Comparison of ENCODE assay signal across 25 cellular contexts in genomic region chr5:172189693-172190296, GRCh38. TPM values are rescaled to one million over a fixed set of nuclear protein-coding genes. Genes with fewer than 3 reads are reported as not detected.
DNase-seq lines count a peak whose midpoint lies in the region; ATAC-seq, FAIRE-seq and TF ChIP-seq lines count a peak whose summit lies in the region.
"Had no signal": no experiment of that assay in that cellular context is flagged by ENCODE, and none has a peak within 500 bp of the region (broad histone marks: within the 10 kb centered on the region; RNA-seq: fewer than 3 reads in every experiment).

No MANE protein-coding gene starts in this region.

- no peak overlapping the region for H2BK20ac ChIP-seq in IMR-90 (ENCODE audit: low read depth, low read length)
- H2BK20ac ChIP-seq in H1 (ENCODE audit: low read length): 0 out of 2 replicates have a peak overlapping the region, but pooled peaks have one; percentile 34

- peak overlapping the region; percentile 87 for H2AFZ ChIP-seq in IMR-90 (replicated peaks; ENCODE audit: low read length, poor library complexity)
- peak overlapping the region; percentile 80; the same call in 1 of the 2 replicates for H2AFZ ChIP-seq in H1 (ENCODE audit: low read length)
- H2AFZ ChIP-seq: GM23248 had no signal

- no peaks in the 10 kb centered on the region for H3K9me3 Mint-ChIP-seq in neural crest cell
- H3K9me3 Mint-ChIP-seq: stimulated activated naive CD8-positive, alpha-beta T cell treated with anti-CD3 and anti-CD28 coated beads, Interleukin-15, amount 100 ng/mL, for 72 hours had no signal

- H3K23ac ChIP-seq in IMR-90 (ENCODE audit: low read depth, low read length): no peak overlapping the region
- H3K23ac ChIP-seq in H1 (ENCODE audit: insufficient read length): no peak overlapping the region

- H3K4me2 ChIP-seq in BLaER1 treated with 17β-estradiol and CSF1 and Interleukin-3, amounts not matched to agents 10 nM and 100 nM: peak overlapping the region; percentile 52 to 99 (median 89); a peak in 20 of 22 replicates
- H3K4me2 ChIP-seq in IMR-90 (ENCODE audit: low read depth, low read length) (peak overlapping the region; percentile 80; the same call in 1 of the 2 replicates), H1 (ENCODE audit: insufficient read depth in 1 of 2, low read depth in 2 of 2, low read length in 2 of 2) (peak overlapping the region; percentile 68 to 86)

- TF ChIP-seq POLR2A in IMR-90 (IDR thresholded peaks at IDR 0.05; ENCODE audit: low read depth, low read length): no peak
- TF ChIP-seq POLR2A in H1 (IDR thresholded peaks at IDR 0.05; ENCODE audit: control extremely low read depth in 1 of 2, low read depth in 2 of 2, low read length in 2 of 2): no peak

- TF ChIP-seq CTCF in IMR-90 (conservative IDR thresholded peaks at IDR 0.05; ENCODE audit: low read depth, low read length): no peak
- TF ChIP-seq CTCF in H1 (IDR thresholded peaks at IDR 0.05; ENCODE audit: control extremely low read depth in 1 of 3, insufficient read depth in 1 of 3, low read depth in 1 of 3, low read length in 3 of 3): no peak
- TF ChIP-seq CTCF in neural crest cell (conservative IDR thresholded peaks at IDR 0.05): no peak

- H3K4me3 Mint-ChIP-seq in neural crest cell: peak overlapping the region; percentile 89
- H3K4me3 Mint-ChIP-seq: stimulated activated naive CD8-positive, alpha-beta T cell treated with anti-CD3 and anti-CD28 coated beads, Interleukin-15, amount 100 ng/mL, for 72 hours had no signal

- in situ Hi-C loops in IMR-90 (cut with MboI; ENCODE audit: low sequenced_read_pairs): loop anchor here (5.0 to 25.0 kb wide), 2 partner anchors 87 to 777 kb away; partner anchors contain the start of gene FGF18

- POLR2A ChIA-PET in IMR-90 (lab: Charles Lee; ENCODE audit: unreplicated experiment) (no interaction called here), H1 (lab: Charles Lee; ENCODE audit: partially characterized antibody) (interaction anchor here (0.6 to 4.9 kb wide), 8 partner anchors 11 to 162 kb away, joined by 3 to 27 read pairs (median 4); partner anchors contain the start of gene UBTD2)

- H4K91ac ChIP-seq in IMR-90 (ENCODE audit: insufficient read depth, low read depth, low read length) (peak overlapping the region; percentile 29; the same call in 1 of the 2 replicates), H1 (replicated peaks; ENCODE audit: insufficient read length, low read length) (peak overlapping the region; percentile 2)

- DNase-seq in IMR-90: no peak
- DNase-seq in H1 (ENCODE audit: low read depth in 1 of 2, low spot score in 2 of 2): no peak
- no peak for DNase-seq in neural crest cell (ENCODE audit: low read depth, low spot score)
- no peak for DNase-seq in NCI-H524 treated with DMSO at 0.1 percent for 48 hours (lab: John Stamatoyannopoulos, UW)
- no peak for DNase-seq in stimulated activated naive CD4-positive, alpha-beta T cell (lab: John Stamatoyannopoulos, UW)
- DNase-seq in activated CD4-positive, alpha-beta T cell treated with anti-CD3 and anti-CD28 coated beads for 48 hours: no peak
- DNase-seq: ACHN; activated naive CD4-positive, alpha-beta T cell treated with anti-CD3 and anti-CD28 coated beads, Interleukin-2, amount 50 U/mL, for 16 hours; Caco-2; effector CD4-positive, alpha-beta T cell; GM23248; NCI-H1436 treated with DMSO at 0.1 percent for 48 hours; NCI-H345; stimulated activated CD4-positive, alpha-beta T cell treated with anti-CD3 and anti-CD28 coated beads, Interleukin-15, amount 100 ng/mL, for 24 hours; stimulated activated naive CD8-positive, alpha-beta T cell treated with anti-CD3 and anti-CD28 coated beads, Interleukin-15, amount 100 ng/mL, for 72 hours; T-helper 9 cell had no signal

- peaks cover 6% of the 10 kb centered on the region for H3K9me1 ChIP-seq in IMR-90 (ENCODE audit: insufficient read depth, low read length)

- H2BK120ac ChIP-seq in IMR-90 (ENCODE audit: low read depth, low read length): no peak overlapping the region
- H2BK120ac ChIP-seq in H1 (replicated peaks; ENCODE audit: low read depth, low read length): no peak overlapping the region

- peak overlapping the region; percentile 11; the same call in 1 of the 2 replicates for H3K56ac ChIP-seq in IMR-90 (ENCODE audit: extremely low read depth, insufficient read depth, low read length)
- no peak overlapping the region for H3K56ac ChIP-seq in H1 (replicated peaks; ENCODE audit: insufficient read length, low read depth, low read length)

- H3K4me1 Mint-ChIP-seq in neural crest cell: peaks cover 47% of the 10 kb centered on the region

- H3K79me2 ChIP-seq in H1 (ENCODE audit: control insufficient read depth in 1 of 2, insufficient read depth in 2 of 2, low read length in 2 of 2): no peaks in the 10 kb centered on the region

- H3K18ac ChIP-seq in IMR-90 (ENCODE audit: low read depth, low read length) (no peak overlapping the region), H1 (ENCODE audit: extremely low read depth, low read length) (peak overlapping the region; percentile 62)

- peaks cover 5 to 28% (median 21%) of the 10 kb centered on the region in 10 experiments; a peak in 19 of 20 replicates for H3K4me1 ChIP-seq in BLaER1 treated with 17β-estradiol and CSF1 and Interleukin-3, amounts not matched to agents 10 nM and 100 nM
- peaks cover 11% of the 10 kb centered on the region for H3K4me1 ChIP-seq in IMR-90 (ENCODE audit: control insufficient read depth, insufficient read depth, low read length)
- peaks cover 0 to 4% (median 1%) of the 10 kb centered on the region in 4 experiments; a peak in 3 of 7 replicates for H3K4me1 ChIP-seq in H1 (replicated peaks in 1 of 4; ENCODE audit: control insufficient read depth in 3 of 4, insufficient read depth in 4 of 4, low read length in 3 of 4)

- peaks cover 11% of the 10 kb centered on the region for H3K27me3 Mint-ChIP-seq in neural crest cell (ENCODE audit: low read depth)

- H3K14ac ChIP-seq in IMR-90 (replicated peaks; ENCODE audit: low read depth, low read length) (0 out of 2 replicates have a peak overlapping the region, but pooled peaks have one; percentile 0), H1 (ENCODE audit: insufficient read length) (no peak overlapping the region)

- peak overlapping the region; percentile 92 for H2BK12ac ChIP-seq in H1 (ENCODE audit: low read depth, low read length)

- H3K27ac ChIP-seq in BLaER1 treated with 17β-estradiol and CSF1 and Interleukin-3, amounts not matched to agents 10 nM and 100 nM: no peak overlapping the region
- H3K27ac ChIP-seq in IMR-90 (ENCODE audit: insufficient read depth, low read length) (no peak overlapping the region), H1 (ENCODE audit: low read depth, low read length) (no peak overlapping the region)
- H3K27ac ChIP-seq: breast epithelium, GM23248, SJSA1 had no signal

- CTCF ChIA-PET in IMR-90 (lab: Yijun Ruan, JAX) (interaction anchor here (0.6 to 1.0 kb wide), 3 partner anchors 82 to 165 kb away, joined by 3 to 4 read pairs (median 3); no protein-coding TSS in a partner anchor), H1 (lab: Charles Lee; ENCODE audit: partially characterized antibody) (interaction anchor here (0.9 to 2.9 kb wide), 20 partner anchors 8 to 278 kb away, joined by 3 to 15 read pairs (median 6); partner anchors contain the start of gene UBTD2)

- no peak for ATAC-seq in IMR-90 (ENCODE audit: low read depth)
- ATAC-seq in HG03432 (IDR thresholded peaks at IDR 0.05; ENCODE audit: unreplicated experiment): no peak
- ATAC-seq: stimulated activated naive CD8-positive, alpha-beta T cell treated with anti-CD3 and anti-CD28 coated beads, Interleukin-15, amount 100 ng/mL, for 72 hours had no signal

- H3K27ac Mint-ChIP-seq in neural crest cell (ENCODE audit: unreplicated experiment): peak overlapping the region; percentile 78

- H2BK15ac ChIP-seq in IMR-90 (ENCODE audit: low read depth, low read length) (no peak overlapping the region), H1 (ENCODE audit: low read length) (0 out of 2 replicates have a peak overlapping the region, but pooled peaks have one; percentile 72)

- TF ChIP-seq EP300 in H1 (IDR thresholded peaks at IDR 0.05; ENCODE audit: borderline replicate concordance in 1 of 2, low read depth in 2 of 2, low read length in 2 of 2): no peak

- H4K8ac ChIP-seq in IMR-90 (ENCODE audit: low read depth in 2 of 2, low read length in 2 of 2) (peak overlapping the region in 1 of 2 experiments; percentile 17; a peak in 1 of 4 replicates), H1 (ENCODE audit: extremely low read depth, insufficient read depth, low read length) (no peak overlapping the region)

- dilution Hi-C loops in IMR-90 (cut with HindIII; ENCODE audit: low sequenced_read_pairs, unreplicated experiment): no loop called here

- H3K27me3 ChIP-seq in BLaER1 treated with 17β-estradiol and CSF1 and Interleukin-3, amounts not matched to agents 10 nM and 100 nM: no peaks in the 10 kb centered on the region
- H3K27me3 ChIP-seq in IMR-90 (ENCODE audit: control insufficient read depth, insufficient read depth, low read length) (no peaks in the 10 kb centered on the region), H1 (replicated peaks in 1 of 4; ENCODE audit: control insufficient read depth in 3 of 4, extremely low read depth in 1 of 4, insufficient read depth in 3 of 4, low read length in 3 of 4) (no peaks in the 10 kb centered on the region; a peak in 1 of 7 replicates)
- H3K27me3 ChIP-seq: breast epithelium, SJSA1 had no signal

- no peaks in the 10 kb centered on the region for H3K9me3 ChIP-seq in BLaER1 treated with 17β-estradiol and CSF1 and Interleukin-3, amounts not matched to agents 10 nM and 100 nM (replicated peaks in 1 of 11)
- H3K9me3 ChIP-seq in IMR-90 (ENCODE audit: control insufficient read depth, insufficient read depth, low read length) (no peaks in the 10 kb centered on the region), H1 (ENCODE audit: insufficient read depth in 2 of 2, low read depth in 1 of 2, low read length in 1 of 2) (no peaks in the 10 kb centered on the region)
- H3K9me3 ChIP-seq: breast epithelium, Caco-2, SJSA1 had no signal

- H4K5ac ChIP-seq in IMR-90 (ENCODE audit: low read depth, low read length) (no peak overlapping the region; the same call in 1 of the 2 replicates), H1 (ENCODE audit: insufficient read length, low read depth, low read length) (no peak overlapping the region)

- H2AK5ac ChIP-seq in IMR-90 (ENCODE audit: low read depth, low read length) (no peak overlapping the region), H1 (ENCODE audit: low read depth, low read length) (no peak overlapping the region)

- no TSS peak for BruUV-seq in IMR-90 (replicated peaks; lab: Mats Ljungman, UMichigan)

- peaks cover 0 to 29% (median 10%) of the 10 kb centered on the region in 11 experiments; a peak in 11 of 22 replicates for H4K20me1 ChIP-seq in BLaER1 treated with 17β-estradiol and CSF1 and Interleukin-3, amounts not matched to agents 10 nM and 100 nM
- H4K20me1 ChIP-seq in IMR-90 (ENCODE audit: insufficient read depth, low read length) (peaks cover 4% of the 10 kb centered on the region), H1 (replicated peaks in 1 of 2; ENCODE audit: control insufficient read depth in 1 of 2, insufficient read depth in 2 of 2, low read length in 2 of 2) (peaks cover 0 to 6% of the 10 kb centered on the region in 2 experiments)

- H3K4me3 ChIP-seq in BLaER1 treated with 17β-estradiol and CSF1 and Interleukin-3, amounts not matched to agents 10 nM and 100 nM: no peak overlapping the region
- H3K4me3 ChIP-seq in IMR-90 (ENCODE audit: insufficient read depth, low read depth, low read length) (no peak overlapping the region), H1 (ENCODE audit: extremely low read depth in 1 of 4, insufficient read depth in 2 of 4, low read depth in 3 of 4, low read length in 4 of 4) (peak overlapping the region; percentile 35 to 82 (median 76); a peak in 7 of 8 replicates)
- H3K4me3 ChIP-seq: breast epithelium, GM23248, SJSA1 had no signal

- intact Hi-C loops in IMR-90 (cut with micrococcal nuclease): loop anchor here (2.0 to 5.0 kb wide), 4 partner anchors 93 to 772 kb away; partner anchors contain the start of genes FBXW11, FGF18 and UBTD2

- H3K23me2 ChIP-seq in H1 (ENCODE audit: low read depth, low read length): peaks cover 14% of the 10 kb centered on the region

- H2BK5ac ChIP-seq in IMR-90 (ENCODE audit: low read depth, low read length, poor library complexity, severe bottlenecking) (no peak overlapping the region), H1 (ENCODE audit: low read depth, low read length) (0 out of 2 replicates have a peak overlapping the region, but pooled peaks have one; percentile 40)

- peaks cover 12 to 29% of the 10 kb centered on the region in 2 experiments; a peak in 3 of 4 replicates for H3K79me1 ChIP-seq in IMR-90 (ENCODE audit: low read depth in 1 of 2, low read length in 2 of 2)
- H3K79me1 ChIP-seq in H1 (ENCODE audit: low read depth, low read length): peaks cover 3% of the 10 kb centered on the region; the same call in 1 of the 2 replicates

- no peak for FAIRE-seq in H1 (lab: Jason Lieb, UNC)
- FAIRE-seq: GM12891, urothelium cell line had no signal

- no peaks in the 10 kb centered on the region for H3K36me3 Mint-ChIP-seq in neural crest cell (ENCODE audit: low read depth)

- H3K36me3 ChIP-seq in BLaER1 treated with 17β-estradiol and CSF1 and Interleukin-3, amounts not matched to agents 10 nM and 100 nM: peaks cover 0 to 6% (median 0%) of the 10 kb centered on the region in 11 experiments; a peak in 3 of 22 replicates
- H3K36me3 ChIP-seq in IMR-90 (ENCODE audit: control insufficient read depth, insufficient read depth, low read length) (no peaks in the 10 kb centered on the region), H1 (ENCODE audit: control insufficient read depth in 2 of 4, insufficient read depth in 4 of 4, low read length in 3 of 4) (no peaks in the 10 kb centered on the region)
- H3K36me3 ChIP-seq: breast epithelium had no signal

- TF ChIP-seq RAD21 in IMR-90 (IDR thresholded peaks at IDR 0.05; ENCODE audit: low read length): no peak
- no peak for TF ChIP-seq RAD21 in H1 (IDR thresholded peaks at IDR 0.05 in 1 of 2, conservative IDR thresholded peaks at IDR 0.05 in 1 of 2; ENCODE audit: low read depth in 2 of 2, low read length in 2 of 2)

- H2AK9ac ChIP-seq in IMR-90 (replicated peaks; ENCODE audit: low read depth, low read length, poor library complexity): no peak overlapping the region

- H3K9ac ChIP-seq in BLaER1 treated with 17β-estradiol and CSF1 and Interleukin-3, amounts not matched to agents 10 nM and 100 nM: no peak overlapping the region; a peak in 1 of 22 replicates
- H3K9ac ChIP-seq in IMR-90 (ENCODE audit: low read depth, low read length) (no peak overlapping the region), H1 (replicated peaks in 1 of 4; ENCODE audit: extremely low read depth in 1 of 4, low read depth in 3 of 4, low read length in 3 of 4) (no peak overlapping the region; a peak in 1 of 7 replicates)
- H3K9ac ChIP-seq: GM23248 had no signal

- H3K4ac ChIP-seq in IMR-90 (ENCODE audit: low read depth, low read length): peak overlapping the region; percentile 47; the same call in 1 of the 2 replicates
- no peak overlapping the region for H3K4ac ChIP-seq in H1 (replicated peaks; ENCODE audit: insufficient read length, low read depth, low read length)

- WGBS in IMR-90 (ENCODE audit: extremely low coverage in 2 of 2, insufficient read length in 1 of 2), 2 experiments: no CpG with 5 or more reads among the region's 3 CpGs
- WGBS in H1 (ENCODE audit: extremely low coverage in 1 of 2, insufficient coverage in 1 of 2, insufficient read length in 1 of 2, insufficient replicate concordance in 2 of 2, low coverage in 1 of 2, low lambda C conversion rate in 2 of 2, missing lambda C conversion rate in 1 of 2), 2 experiments: 29% methylated on average over 2 of the region's 3 CpGs; no CpG with 5 or more reads in 1 of the 2 experiments

RNA-seq across cellular contexts. Expression of gene STK10, which starts 1.8 kb away (rescaled TPM):
- total RNA-seq in IMR-90 (2012; rRNA removed) (15.4 and 16.4 TPM in 2 replicates), neural crest cell (32.3 and 43.5 TPM in 2 replicates)
- polyA plus RNA-seq in IMR-90 (2012; rRNA removed) (17.8 and 18.5 TPM in 2 replicates), H1 (2011; rRNA removed) (10.5 and 11.2 TPM in 2 replicates)
- 8.9 and 15.5 TPM in 2 replicates for polyA plus RNA-seq in IMR-90 (2012; cell fraction: cytosol; rRNA removed)
- 49.7 and 83.4 TPM in 2 replicates for polyA plus RNA-seq in IMR-90 (2012; cell fraction: nucleus; rRNA removed; ENCODE audit: low replicate concordance)
- total RNA-seq in H1 (2021; fragmentation: NEBNext Ultra II Directional; extraction: Animal tissue kit (Norgen Biotek cat#: 25700)): 20.8 and 21.4 TPM in 2 replicates
- 9.1 TPM for polyA plus RNA-seq in H1 (2011; cell fraction: cytosol; rRNA removed)
- 23.7 TPM for polyA plus RNA-seq in H1 (2011; cell fraction: nucleus; rRNA removed)
- 13.1 to 18.3 TPM (median 14.2 TPM) in 4 replicates for polyA plus RNA-seq in H1 (2012, experiment 1 of 2)
- 10.4 TPM for polyA plus RNA-seq in H1 (2012, experiment 2 of 2)
- 10.8 TPM for polyA plus RNA-seq in H1 (2013, experiment 1 of 2)
- 9.6 TPM for polyA plus RNA-seq in H1 (2013, experiment 2 of 2)
- 10.5 and 10.7 TPM in 2 replicates for polyA minus RNA-seq in H1 (2011; rRNA and poly(A)+ RNA removed)
- polyA minus RNA-seq in H1 (2011; cell fraction: cytosol; rRNA and poly(A)+ RNA removed): 16.5 TPM
- polyA minus RNA-seq in H1 (2011; cell fraction: nucleus; rRNA and poly(A)+ RNA removed): 21.9 TPM

RNA-seq across cellular contexts. Expression of gene EFCAB9, which starts 4.2 kb away (rescaled TPM):
- total RNA-seq in IMR-90 (2012; rRNA removed) (not detected in 2 replicates), neural crest cell (0.37 TPM in 1 of 2 replicates, not detected in the other)
- polyA plus RNA-seq in IMR-90 (2012; rRNA removed) (not detected in 2 replicates), H1 (2011; rRNA removed) (not detected in 2 replicates)
- polyA plus RNA-seq in IMR-90 (2012; cell fraction: cytosol; rRNA removed): not detected in 2 replicates
- polyA plus RNA-seq in IMR-90 (2012; cell fraction: nucleus; rRNA removed; ENCODE audit: low replicate concordance): not detected in 2 replicates
- total RNA-seq in H1 (2021; fragmentation: NEBNext Ultra II Directional; extraction: Animal tissue kit (Norgen Biotek cat#: 25700)): not detected in 2 replicates
- not detected for polyA plus RNA-seq in H1 (2011; cell fraction: cytosol; rRNA removed)
- not detected for polyA plus RNA-seq in H1 (2011; cell fraction: nucleus; rRNA removed)
- polyA plus RNA-seq in H1 (2012, experiment 1 of 2): not detected in 4 replicates
- not detected for polyA plus RNA-seq in H1 (2012, experiment 2 of 2)
- not detected for polyA plus RNA-seq in H1 (2013, experiment 1 of 2)
- polyA plus RNA-seq in H1 (2013, experiment 2 of 2): not detected
- not detected in 2 replicates for polyA minus RNA-seq in H1 (2011; rRNA and poly(A)+ RNA removed)
- not detected for polyA minus RNA-seq in H1 (2011; cell fraction: cytosol; rRNA and poly(A)+ RNA removed)
- not detected for polyA minus RNA-seq in H1 (2011; cell fraction: nucleus; rRNA and poly(A)+ RNA removed)
- total RNA-seq: breast epithelium, Caco-2, fibroblast of lung, G401, GM23248, pulmonary artery endothelial cell, SJSA1 had no signal
- polyA plus RNA-seq: fibroblast of lung, GM23248 had no signal

Comparison
In these comparisons a context has a peak if more than half of its experiments do, and no peak if none do; other contexts are left out.
1. H3K4me3 ChIP-seq: peak in H1 (4 of 4); none in BLaER1 treated with 17β-estradiol and CSF1 and Interleukin-3, amounts not matched to agents 10 nM and 100 nM (0 of 10) and IMR-90 (single experiment).
2. Peak in every context shown above with its lines, with median percentiles within 50 percentile points of each other: H3K4me2 ChIP-seq.